23 cellular contexts compared by ENCODE assay signal in genomic region chr3:121941592-121941991, GRCh38. TPM values are rescaled to one million over a fixed set of nuclear protein-coding genes. Genes with fewer than 3 reads are reported as not detected.
"Had no signal": no experiment of that assay in that cellular context is flagged by ENCODE, and none has a peak within 500 bp of the region (broad histone marks: within the 10 kb centered on the region; RNA-seq: fewer than 3 reads in every experiment).

No MANE protein-coding gene starts in this region.

- H3K4me3 ChIP-seq: cardiac muscle cell, left ventricle myocardium inferior, upper lobe of right lung had no signal

- FAIRE-seq: endometrium, kidney had no signal

- H3K36me3 ChIP-seq: cardiac muscle cell, upper lobe of right lung had no signal

- H3K9me3 ChIP-seq: left ventricle myocardium inferior, upper lobe of right lung had no signal

- ATAC-seq: activated CD4-positive, CD25-positive, alpha-beta regulatory T cell treated with anti-CD3 and anti-CD28 coated beads, Interleukin-2, amount 50 U/mL, for 24 hours; activated CD8-positive, alpha-beta memory T cell treated with anti-CD3 and anti-CD28 coated beads, Interleukin-2, amount 10 ng/mL, durations not matched to agents 7 days and 5 days; activated CD8-positive, alpha-beta T cell treated with anti-CD3 and anti-CD28 coated beads for 36 hours; activated naive CD8-positive, alpha-beta T cell treated with anti-CD3 and anti-CD28 coated beads, Interleukin-2, amount 50 U/mL, for 24 hours; sciatic nerve; T-helper 17 cell had no signal

- DNase-seq: activated CD4-positive, alpha-beta T cell treated with anti-CD3 and anti-CD28 coated beads, Interleukin-2, amount 10 ng/mL, durations not matched to agents 24 days and 14 days; activated CD8-positive, alpha-beta memory T cell treated with anti-CD3 and anti-CD28 coated beads, Interleukin-2, amount 10 ng/mL, durations not matched to agents 7 days and 5 days; activated CD8-positive, alpha-beta T cell treated with anti-CD3 and anti-CD28 coated beads for 36 hours; activated gamma-delta T cell; activated naive CD4-positive, alpha-beta T cell treated with anti-CD3 and anti-CD28 coated beads, Interleukin-2, amount 50 U/mL, for 16 hours; activated naive CD8-positive, alpha-beta T cell treated with anti-CD3 and anti-CD28 coated beads, Interleukin-2, amount 50 U/mL, for 24 hours; activated T-cell treated with anti-CD3 and anti-CD28 coated beads for 4 hours; effector CD4-positive, alpha-beta T cell; erythroblast; kidney; left ventricle myocardium inferior; nucleus accumbens; posterior cingulate gyrus; stimulated activated CD4-positive, alpha-beta T cell treated with anti-CD3 and anti-CD28 coated beads, Interleukin-2, amount 100 ng/mL, for 48 hours; stimulated activated naive CD4-positive, alpha-beta T cell; SW 1271; T-helper 17 cell; upper lobe of right lung had no signal

- H3K27ac ChIP-seq: cardiac muscle cell, left ventricle myocardium inferior, upper lobe of right lung had no signal

- H3K4me1 ChIP-seq: left ventricle myocardium inferior, upper lobe of right lung had no signal

- H3K27me3 ChIP-seq: cardiac muscle cell, foreskin keratinocyte, upper lobe of right lung had no signal

RNA-seq across cellular contexts. Expression of gene SLC15A2, which starts 47.4 kb away (rescaled TPM):
- polyA plus RNA-seq: cardiac muscle cell had no signal
